ENCODE assay signal across 1 cellular context in genomic region chr3:65562444-65562843, GRCh38.
TF ChIP-seq lines count a peak whose summit lies in the region.

No MANE protein-coding gene starts in this region.

TF ChIP-seq in K562, 482 proteins besides CTCF, POLR2A, EP300 and RAD21 (continued from another document):
- no peak for TF ChIP-seq PBX2 (CRISPR knock-in tag; IDR thresholded peaks at IDR 0.05; ENCODE audit: low read depth)
- TF ChIP-seq PBX2 (tag; conservative IDR thresholded peaks at IDR 0.05; ENCODE audit: low read depth), result peak; percentile 45
- no peak for TF ChIP-seq ZBED1 (IDR thresholded peaks at IDR 0.05)
- TF ChIP-seq MEIS2 (IDR thresholded peaks at IDR 0.05; ENCODE audit: partially characterized antibody), result peak; percentile 86
- TF ChIP-seq MXD1 (CRISPR knock-in tag; IDR thresholded peaks at IDR 0.05; ENCODE audit: borderline replicate concordance, poor library complexity, severe bottlenecking), result no peak
- TF ChIP-seq DACH1 (IDR thresholded peaks at IDR 0.05; ENCODE audit: partially characterized antibody), result no peak
- TF ChIP-seq ZNF277 (CRISPR knock-in tag; IDR thresholded peaks at IDR 0.05; ENCODE audit: borderline replicate concordance), result no peak
- no peak for TF ChIP-seq ESRRB (CRISPR knock-in tag; IDR thresholded peaks at IDR 0.05; ENCODE audit: borderline replicate concordance)
- TF ChIP-seq ZNF79 (CRISPR knock-in tag; IDR thresholded peaks at IDR 0.05; ENCODE audit: low read depth), result no peak
- no peak for TF ChIP-seq ZBTB5 (IDR thresholded peaks at IDR 0.05)
- peak; percentile 72 for TF ChIP-seq PKNOX1 (IDR thresholded peaks at IDR 0.05)
- TF ChIP-seq IRF2 (CRISPR knock-in tag; IDR thresholded peaks at IDR 0.05), result no peak
- peak; percentile 4; the same call in 1 of the 2 replicates for TF ChIP-seq TAL1 (IDR thresholded peaks at IDR 0.05)
- TF ChIP-seq BMI1 (IDR thresholded peaks at IDR 0.05; ENCODE audit: low read length), result no peak
- TF ChIP-seq CBFA2T3 (IDR thresholded peaks at IDR 0.05), result peak; percentile 33; the same call in 1 of the 2 replicates
TF ChIP-seq in K562: peak in this region for 5.
